17 cellular contexts compared by ENCODE assay signal in the genomic region with DNA sequence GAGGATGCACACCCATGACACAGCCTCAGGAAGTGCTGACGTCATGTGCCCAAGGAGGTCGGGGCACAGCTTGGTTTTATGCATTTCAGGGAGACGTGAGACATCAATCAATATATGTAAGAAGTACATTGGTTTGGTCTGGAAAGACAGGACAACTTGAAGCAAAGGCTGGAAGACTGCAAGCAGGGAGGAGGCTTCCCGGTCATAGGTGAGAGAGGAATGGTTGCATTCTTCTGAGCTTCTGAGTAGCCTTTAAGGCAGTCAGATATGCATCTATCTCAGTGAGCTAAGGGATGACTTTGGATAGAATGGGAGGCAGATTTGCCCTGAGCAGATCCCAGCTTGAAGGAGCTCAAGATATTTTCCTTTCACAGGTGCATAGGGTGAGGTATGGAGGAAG.
DNase-seq lines count a peak whose midpoint lies in the region; ATAC-seq and TF ChIP-seq lines count a peak whose summit lies in the region.
"Had no signal": no experiment of that assay in that cellular context is flagged by ENCODE, and none has a peak within 500 bp of the region (broad histone marks: within the 10 kb centered on the region; RNA-seq: fewer than 3 reads in every experiment).

No MANE protein-coding gene starts in this region.

- ATAC-seq in gastrocnemius medialis (no peak), GM21529 (IDR thresholded peaks at IDR 0.05; ENCODE audit: unreplicated experiment) (no peak)
- ATAC-seq: HepG2 had no signal

- TF ChIP-seq POLR2A in gastrocnemius medialis (IDR thresholded peaks at IDR 0.05) = no peak
- no peak for TF ChIP-seq POLR2A in breast epithelium (IDR thresholded peaks at IDR 0.05)

- peaks cover 47 to 65% of the 10 kb centered on the region in 2 donors for H3K4me1 ChIP-seq in gastrocnemius medialis
- H3K4me1 ChIP-seq in breast epithelium = no peaks in the 10 kb centered on the region

- H3K4me1 Mint-ChIP-seq in osteocyte (ENCODE audit: unreplicated experiment) = no peaks in the 10 kb centered on the region
- H3K4me1 Mint-ChIP-seq: CD14-positive monocyte had no signal

- H3K27me3 Mint-ChIP-seq in osteocyte (ENCODE audit: unreplicated experiment) = no peaks in the 10 kb centered on the region
- H3K27me3 Mint-ChIP-seq: CD4-positive, alpha-beta memory T cell had no signal

- H3K9me3 ChIP-seq in gastrocnemius medialis (no peaks in the 10 kb centered on the region), breast epithelium (no peaks in the 10 kb centered on the region)

- H3K4me3 Mint-ChIP-seq in osteocyte (ENCODE audit: unreplicated experiment) = no peak overlapping the region
- H3K4me3 Mint-ChIP-seq: CD14-positive monocyte had no signal

- in situ Hi-C loops in gastrocnemius medialis (cut with MboI; ENCODE audit: low sequenced_read_pairs in 4 of 4) = no loop called here

- TF ChIP-seq CTCF in coronary artery (IDR thresholded peaks at IDR 0.05) = no peak
- no peak for TF ChIP-seq CTCF in osteocyte (IDR thresholded peaks at IDR 0.05)
- no peak for TF ChIP-seq CTCF in gastrocnemius medialis (IDR thresholded peaks at IDR 0.05 in 4 of 5, conservative IDR thresholded peaks at IDR 0.05 in 1 of 5)
- no peak for TF ChIP-seq CTCF in breast epithelium (IDR thresholded peaks at IDR 0.05)

- no peaks in the 10 kb centered on the region for H3K27me3 ChIP-seq in gastrocnemius medialis
- H3K27me3 ChIP-seq in breast epithelium = no peaks in the 10 kb centered on the region
- H3K27me3 ChIP-seq: BLaER1 had no signal

- peaks cover 3% of the 10 kb centered on the region for H3K36me3 Mint-ChIP-seq in osteocyte (ENCODE audit: unreplicated experiment)

- H3K36me3 ChIP-seq in gastrocnemius medialis (peaks cover 0 to 67% of the 10 kb centered on the region in 2 donors), breast epithelium (no peaks in the 10 kb centered on the region)
- H3K36me3 ChIP-seq: HAP-1 had no signal

- H3K27ac Mint-ChIP-seq in osteocyte (ENCODE audit: unreplicated experiment) = no peak overlapping the region
- H3K27ac Mint-ChIP-seq: CD14-positive monocyte; CD4-positive, alpha-beta memory T cell had no signal

- intact Hi-C loops in gastrocnemius medialis (cut with DNase I; ENCODE audit: low total_unique reads) = no loop called here
- intact Hi-C loops in breast epithelium (cut with DNase I; ENCODE audit: low total_unique reads) = no loop called here

- H3K27ac ChIP-seq in coronary artery (no peak overlapping the region), gastrocnemius medialis (peak overlapping the region; percentile 49 to 95 (median 74)), breast epithelium (no peak overlapping the region)
- H3K27ac ChIP-seq: BLaER1 had no signal

- DNase-seq in Jurkat, Clone E6-1 (ENCODE audit: low read depth, low spot score) = peak; percentile 4
- DNase-seq in coronary artery (ENCODE audit: low spot score) = peak; percentile 16
- DNase-seq in osteocyte (ENCODE audit: extremely low spot score, unreplicated experiment) = peak; percentile 13
- DNase-seq in gastrocnemius medialis = no peak
- no peak for DNase-seq in NOMO-1 treated with DMSO at 0.1 percent for 48 hours (lab: John Stamatoyannopoulos, UW; ENCODE audit: unreplicated experiment)
- DNase-seq in NCI-H510A (lab: John Stamatoyannopoulos, UW) = no peak
- DNase-seq in breast epithelium (ENCODE audit: low spot score in 2 of 2) = no peak
- DNase-seq: 8988T; CD4-positive, alpha-beta memory T cell; DMS153; DMS79; GF-D8 had no signal

- no peaks in the 10 kb centered on the region for H3K9me3 Mint-ChIP-seq in osteocyte (ENCODE audit: unreplicated experiment)

- no peak overlapping the region for H3K4me3 ChIP-seq in Jurkat, Clone E6-1 (ENCODE audit: low read length)
- H3K4me3 ChIP-seq in coronary artery (no peak overlapping the region), gastrocnemius medialis (no peak overlapping the region), breast epithelium (no peak overlapping the region)
- H3K4me3 ChIP-seq: BLaER1, HAP-1 had no signal

Comparison
In these comparisons a context has a peak if more than half of its experiments do, and no peak if none do; other contexts are left out.
1. DNase-seq: peak in Jurkat, Clone E6-1 (single experiment), coronary artery (single experiment) and osteocyte (single experiment); none in gastrocnemius medialis (0 of 2), NOMO-1 treated with DMSO at 0.1 percent for 48 hours (single experiment), NCI-H510A (single experiment) and breast epithelium (0 of 2).
2. H3K27ac ChIP-seq: peak in gastrocnemius medialis (4 of 4); none in coronary artery (0 of 2) and breast epithelium (0 of 2).